Comparison of ENCODE assay signal across 14 cellular contexts in the genomic region with DNA sequence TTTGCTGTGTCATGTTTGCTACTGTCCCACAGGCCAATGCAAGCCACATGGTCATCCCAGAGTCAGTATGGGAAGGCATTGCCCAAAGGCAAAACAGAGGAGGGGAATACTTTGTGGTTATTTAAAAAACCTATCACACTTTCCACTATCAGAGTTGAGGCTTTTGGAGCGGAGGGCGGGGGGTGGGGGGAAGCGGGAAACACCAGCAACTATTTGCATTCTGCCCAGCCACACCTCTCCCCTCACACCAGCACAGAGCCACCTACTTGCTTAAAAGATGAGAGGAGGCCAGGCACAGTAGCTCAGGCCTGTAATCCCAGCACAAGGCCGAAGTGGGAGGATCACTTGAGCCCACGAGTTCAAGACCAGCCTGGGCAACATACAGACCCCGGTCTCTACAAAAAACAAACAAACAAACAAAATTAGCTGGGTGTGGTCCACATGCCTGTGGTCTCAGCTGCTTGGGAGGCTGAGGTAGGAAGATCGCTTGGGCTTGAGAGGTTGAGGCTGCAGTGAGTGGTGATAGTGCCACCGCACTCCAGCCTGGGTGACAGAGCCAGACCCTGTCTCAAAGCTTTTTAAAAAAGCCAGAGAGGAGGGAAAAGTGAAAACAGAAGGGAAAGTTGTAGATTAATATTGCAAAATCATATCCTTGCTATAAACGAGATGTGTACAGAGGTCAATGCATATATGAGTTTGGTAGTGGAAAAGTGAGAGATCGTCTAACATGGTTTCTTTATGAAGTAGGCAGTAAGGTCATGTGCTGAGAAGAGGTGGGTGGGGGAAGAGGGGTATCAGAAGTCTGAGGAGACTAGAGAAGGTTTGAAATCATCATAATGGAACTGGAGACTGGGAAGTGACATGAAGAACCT. TPM values are rescaled to one million over a fixed set of nuclear protein-coding genes. Genes with fewer than 3 reads are reported as not detected.
DNase-seq lines count a peak whose midpoint lies in the region; ATAC-seq and TF ChIP-seq lines count a peak whose summit lies in the region.
"Had no signal": no experiment of that assay in that cellular context is flagged by ENCODE, and none has a peak within 500 bp of the region (broad histone marks: within the 10 kb centered on the region; RNA-seq: fewer than 3 reads in every experiment).

No MANE protein-coding gene starts in this region.

- POLR2A ChIA-PET in activated CD4-positive, alpha-beta T cell treated with anti-CD3 and anti-CD28 coated beads for 36 hours (lab: Charles Lee), result interaction anchor here (0.6 to 1.3 kb wide), 3 partner anchors 17 to 133 kb away, joined by 3 to 5 read pairs (median 4); no protein-coding TSS in a partner anchor
- POLR2A ChIA-PET in activated CD4-positive, alpha-beta memory T cell treated with anti-CD3 and anti-CD28 coated beads, Interleukin-2, amount 10 ng/mL, durations not matched to agents 7 days and 5 days (lab: Charles Lee), result interaction anchor here (0.8 to 2.0 kb wide), 5 partner anchors 9 to 66 kb away, joined by 3 to 15 read pairs (median 4); no protein-coding TSS in a partner anchor

- H3K9me3 Mint-ChIP-seq in activated CD4-positive, alpha-beta T cell treated with anti-CD3 and anti-CD28 coated beads for 36 hours (ENCODE audit: low read depth), result no peaks in the 10 kb centered on the region
- H3K9me3 Mint-ChIP-seq in activated CD4-positive, alpha-beta memory T cell treated with anti-CD3 and anti-CD28 coated beads, Interleukin-2, amount 10 ng/mL, durations not matched to agents 7 days and 5 days, result no peaks in the 10 kb centered on the region
- H3K9me3 Mint-ChIP-seq in natural killer cell, result no peaks in the 10 kb centered on the region

- peak; percentile 24 for DNase-seq in activated CD4-positive, alpha-beta T cell treated with anti-CD3 and anti-CD28 coated beads for 36 hours
- DNase-seq in activated CD4-positive, alpha-beta T cell treated with anti-CD3 and anti-CD28 coated beads, Interleukin-2, amount 50 U/mL, for 1 hour, result no peak
- no peak for DNase-seq in activated CD4-positive, alpha-beta memory T cell treated with anti-CD3 and anti-CD28 coated beads, Interleukin-2, amount 10 ng/mL, durations not matched to agents 7 days and 5 days
- DNase-seq in natural killer cell (no peak), cardiac septum (ENCODE audit: low spot score) (no peak), NCI-H748 treated with DMSO at 0.1 percent for 48 hours (lab: John Stamatoyannopoulos, UW) (no peak)
- DNase-seq: caudate nucleus, hypothalamus, lower lobe of right lung, NCI-H1694 treated with DMSO at 0.1 percent for 48 hours, NCI-H524 treated with DMSO at 0.1 percent for 48 hours, upper lobe of left lung had no signal

- no peak for TF ChIP-seq CTCF in natural killer cell (IDR thresholded peaks at IDR 0.05)

- H3K27ac Mint-ChIP-seq in activated CD4-positive, alpha-beta T cell treated with anti-CD3 and anti-CD28 coated beads for 36 hours, result peak overlapping the region; percentile 95
- peak overlapping the region; percentile 88 for H3K27ac Mint-ChIP-seq in activated CD4-positive, alpha-beta memory T cell treated with anti-CD3 and anti-CD28 coated beads, Interleukin-2, amount 10 ng/mL, durations not matched to agents 7 days and 5 days
- peak overlapping the region; percentile 35 to 95 for H3K27ac Mint-ChIP-seq in natural killer cell

- intact Hi-C loops in activated CD4-positive, alpha-beta T cell treated with anti-CD3 and anti-CD28 coated beads for 36 hours (cut with DNase I, micrococcal nuclease), result loop anchor here (1.0 to 10.0 kb wide), 14 partner anchors 15 to 949 kb away; no protein-coding TSS in a partner anchor
- intact Hi-C loops in natural killer cell (cut with micrococcal nuclease), result loop anchor here (1.0 to 5.0 kb wide), 3 partner anchors 26 to 124 kb away; partner anchors contain the start of gene ZNF674
- intact Hi-C loops in cardiac septum (cut with DNase I), result no loop called here

- peak overlapping the region; percentile 77 for H3K4me3 Mint-ChIP-seq in activated CD4-positive, alpha-beta T cell treated with anti-CD3 and anti-CD28 coated beads for 36 hours
- peak overlapping the region; percentile 80 for H3K4me3 Mint-ChIP-seq in activated CD4-positive, alpha-beta memory T cell treated with anti-CD3 and anti-CD28 coated beads, Interleukin-2, amount 10 ng/mL, durations not matched to agents 7 days and 5 days
- H3K4me3 Mint-ChIP-seq in natural killer cell, result peak overlapping the region; percentile 70

- ATAC-seq in activated CD4-positive, alpha-beta T cell treated with anti-CD3 and anti-CD28 coated beads for 36 hours, result no peak
- ATAC-seq in GM19463 (IDR thresholded peaks at IDR 0.05; ENCODE audit: unreplicated experiment) (peak; percentile 15), natural killer cell (no peak), HG03457 (IDR thresholded peaks at IDR 0.05; ENCODE audit: unreplicated experiment) (no peak)
- ATAC-seq: lower lobe of right lung had no signal

- H3K36me3 Mint-ChIP-seq in activated CD4-positive, alpha-beta T cell treated with anti-CD3 and anti-CD28 coated beads for 36 hours (ENCODE audit: low read depth), result no peaks in the 10 kb centered on the region
- H3K36me3 Mint-ChIP-seq in activated CD4-positive, alpha-beta memory T cell treated with anti-CD3 and anti-CD28 coated beads, Interleukin-2, amount 10 ng/mL, durations not matched to agents 7 days and 5 days (ENCODE audit: low read depth), result peaks cover 6% of the 10 kb centered on the region
- H3K36me3 Mint-ChIP-seq in natural killer cell, result no peaks in the 10 kb centered on the region

- CTCF ChIA-PET in activated CD4-positive, alpha-beta T cell treated with anti-CD3 and anti-CD28 coated beads for 36 hours (lab: Charles Lee), result interaction anchor here (0.9 to 1.6 kb wide), 4 partner anchors 15 to 71 kb away, joined by 3 to 6 read pairs (median 4); no protein-coding TSS in a partner anchor
- CTCF ChIA-PET in activated CD4-positive, alpha-beta memory T cell treated with anti-CD3 and anti-CD28 coated beads, Interleukin-2, amount 10 ng/mL, durations not matched to agents 7 days and 5 days (lab: Charles Lee), result interaction anchor here (1.0 to 1.3 kb wide), 6 partner anchors 9 to 70 kb away, joined by 3 to 6 read pairs (median 4); no protein-coding TSS in a partner anchor

- H3K4me1 Mint-ChIP-seq in activated CD4-positive, alpha-beta T cell treated with anti-CD3 and anti-CD28 coated beads for 36 hours, result peaks cover 30% of the 10 kb centered on the region
- H3K4me1 Mint-ChIP-seq in activated CD4-positive, alpha-beta memory T cell treated with anti-CD3 and anti-CD28 coated beads, Interleukin-2, amount 10 ng/mL, durations not matched to agents 7 days and 5 days, result peaks cover 30% of the 10 kb centered on the region
- peaks cover 20 to 31% of the 10 kb centered on the region in 2 donors for H3K4me1 Mint-ChIP-seq in natural killer cell

- H3K27me3 Mint-ChIP-seq in activated CD4-positive, alpha-beta T cell treated with anti-CD3 and anti-CD28 coated beads for 36 hours, result no peaks in the 10 kb centered on the region
- no peaks in the 10 kb centered on the region for H3K27me3 Mint-ChIP-seq in activated CD4-positive, alpha-beta memory T cell treated with anti-CD3 and anti-CD28 coated beads, Interleukin-2, amount 10 ng/mL, durations not matched to agents 7 days and 5 days
- H3K27me3 Mint-ChIP-seq in natural killer cell (ENCODE audit: low read depth in 2 of 2), result no peaks in the 10 kb centered on the region

RNA-seq across cellular contexts. Expression of gene CHST7, which starts 1.9 kb away (rescaled TPM):
- 1 to 10 TPM; 2.0 to 2.5 TPM for total RNA-seq in activated CD4-positive, alpha-beta T cell treated with anti-CD3 and anti-CD28 coated beads for 36 hours
- 10 to 100 TPM; 11.5 to 11.8 TPM for total RNA-seq in activated CD4-positive, alpha-beta memory T cell treated with anti-CD3 and anti-CD28 coated beads, Interleukin-2, amount 10 ng/mL, durations not matched to agents 7 days and 5 days
- 10 to 100 TPM in 2 of 3 donors, 1 to 10 TPM in 1; 8.7 to 15.9 (median 11.8) TPM for total RNA-seq in natural killer cell
- total RNA-seq in cardiac septum, result 3.5 TPM

RNA-seq across cellular contexts. Expression of gene ZNF674, which starts 26.4 kb away (rescaled TPM):
- total RNA-seq in activated CD4-positive, alpha-beta T cell treated with anti-CD3 and anti-CD28 coated beads for 36 hours, result 1 to 10 TPM; 2.0 to 2.6 TPM
- 1 to 10 TPM; 5.7 to 7.4 TPM for total RNA-seq in activated CD4-positive, alpha-beta memory T cell treated with anti-CD3 and anti-CD28 coated beads, Interleukin-2, amount 10 ng/mL, durations not matched to agents 7 days and 5 days
- total RNA-seq in natural killer cell (1 to 10 TPM; 2.5 to 5.3 (median 3.4) TPM), cardiac septum (2.0 TPM)
